Comparison of ENCODE assay signal across 8 cellular contexts in the genomic region with DNA sequence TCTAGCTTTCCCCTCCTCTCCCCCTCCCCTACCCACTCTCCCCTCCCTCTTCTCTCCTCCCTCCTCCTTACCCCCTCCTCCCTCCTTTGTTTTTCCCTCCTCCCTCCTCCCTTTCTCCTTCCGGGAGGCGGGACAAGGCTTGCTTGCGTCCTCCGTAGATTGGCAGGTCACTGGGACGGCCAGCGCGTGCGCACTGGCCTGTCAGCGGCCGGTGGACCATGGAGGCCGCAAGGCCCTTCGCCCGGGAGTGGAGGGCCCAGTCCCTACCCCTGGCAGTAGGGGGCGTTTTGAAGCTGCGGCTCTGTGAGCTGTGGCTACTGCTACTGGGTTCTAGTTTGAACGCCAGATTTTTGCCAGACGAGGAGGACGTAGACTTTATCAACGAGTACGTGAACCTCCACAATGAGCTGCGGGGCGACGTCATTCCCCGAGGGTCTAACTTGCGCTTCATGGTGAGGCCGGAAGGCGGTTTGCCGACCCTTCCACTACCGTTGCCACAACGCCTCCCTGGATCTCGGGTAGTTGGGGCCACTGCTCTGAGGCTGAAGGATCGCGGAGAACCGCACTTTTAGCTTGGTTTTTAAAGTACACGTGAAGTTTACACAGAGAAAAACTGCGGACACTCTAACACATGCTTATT. TPM values are rescaled to one million over a fixed set of nuclear protein-coding genes. Genes with fewer than 3 reads are reported as not detected.
DNase-seq lines count a peak whose midpoint lies in the region; ATAC-seq and TF ChIP-seq lines count a peak whose summit lies in the region.

A gene (plus strand): TSS at position 191 of the 640 bp plus-strand sequence. CDS start 28 bp downstream, at position 219.

- intact Hi-C loops in left ventricle myocardium superior (cut with micrococcal nuclease) (loop anchor here (10.0 kb wide), 1 partner anchor 56 kb away; a partner anchor contains a TSS), prostate gland (cut with DNase I) (loop anchor here (5.0 to 10.0 kb wide), 3 partner anchors 91 to 954 kb away; a partner anchor contains a TSS)

- H3K36me3 ChIP-seq in prostate gland (no peaks in the 10 kb centered on the region), urinary bladder (ENCODE audit: insufficient read depth) (no peaks in the 10 kb centered on the region)

- H3K4me3 ChIP-seq in GM12875 (ENCODE audit: low read depth, low read length) = peak within 1 kb of the TSS; percentile 64
- peak within 1 kb of the TSS; percentile 46 to 52 for H3K4me3 ChIP-seq in prostate gland
- peak within 1 kb of the TSS; percentile 53 for H3K4me3 ChIP-seq in urinary bladder (ENCODE audit: low read depth, low read length)

- no peaks in the 10 kb centered on the region for H3K27me3 ChIP-seq in prostate gland (replicated peaks; ENCODE audit: insufficient read depth)

- peaks cover 4% of the 10 kb centered on the region for H3K27me3 Mint-ChIP-seq in T-helper 1 cell treated with Interleukin-12 subunit alpha and Interleukin-12 subunit beta and Interleukin-4 antibody, amounts not matched to agents 30 μg/mL and 1 μg/mL, for 36 hours (ENCODE audit: low read depth)

- peak; percentile 64 for TF ChIP-seq POLR2A in prostate gland (IDR thresholded peaks at IDR 0.05)

- H3K9me3 Mint-ChIP-seq in T-helper 1 cell treated with Interleukin-12 subunit alpha and Interleukin-12 subunit beta and Interleukin-4 antibody, amounts not matched to agents 30 μg/mL and 1 μg/mL, for 36 hours = no peaks in the 10 kb centered on the region

- H3K4me1 ChIP-seq in prostate gland (replicated peaks) (no peaks in the 10 kb centered on the region), urinary bladder (ENCODE audit: insufficient read depth) (no peaks in the 10 kb centered on the region)

- DNase-seq in NCI-H1436 (lab: John Stamatoyannopoulos, UW) (peak; percentile 96), left ventricle myocardium superior (peak; percentile 97), prostate gland (ENCODE audit: low spot score) (peak; percentile 94)

- TF ChIP-seq CTCF in GM12875 (IDR thresholded peaks at IDR 0.05; ENCODE audit: borderline replicate concordance, insufficient read depth, low read depth, low read length) (peak; percentile 85), prostate gland (IDR thresholded peaks at IDR 0.05) (peak; percentile 21 to 91 (median 82))

- peak within 1 kb of the TSS; percentile 89 for H3K27ac ChIP-seq in angular gyrus (ENCODE audit: low read depth, low read length)
- peak within 1 kb of the TSS; percentile 86 to 91 for H3K27ac ChIP-seq in prostate gland
- H3K27ac ChIP-seq in urinary bladder (ENCODE audit: low read depth) = peak within 1 kb of the TSS; percentile 85

- 19% methylated on average over 36 of the region's 36 CpGs for WGBS in prostate gland
- 2% methylated on average over 36 of the region's 36 CpGs for WGBS in urinary bladder

- ATAC-seq in HG02798 (IDR thresholded peaks at IDR 0.05; ENCODE audit: poor library complexity, unreplicated experiment) (peak; percentile 98), left ventricle myocardium superior (peak; percentile 100)

- H3K27ac Mint-ChIP-seq in T-helper 1 cell treated with Interleukin-12 subunit alpha and Interleukin-12 subunit beta and Interleukin-4 antibody, amounts not matched to agents 30 μg/mL and 1 μg/mL, for 36 hours = peak within 1 kb of the TSS; percentile 90

- peaks cover 2% of the 10 kb centered on the region for H3K36me3 Mint-ChIP-seq in T-helper 1 cell treated with Interleukin-12 subunit alpha and Interleukin-12 subunit beta and Interleukin-4 antibody, amounts not matched to agents 30 μg/mL and 1 μg/mL, for 36 hours (ENCODE audit: low read depth)

- H3K4me3 Mint-ChIP-seq in T-helper 1 cell treated with Interleukin-12 subunit alpha and Interleukin-12 subunit beta and Interleukin-4 antibody, amounts not matched to agents 30 μg/mL and 1 μg/mL, for 36 hours = peak within 1 kb of the TSS; percentile 86

- H3K9me3 ChIP-seq in prostate gland = no peaks in the 10 kb centered on the region

- H3K4me1 Mint-ChIP-seq in T-helper 1 cell treated with Interleukin-12 subunit alpha and Interleukin-12 subunit beta and Interleukin-4 antibody, amounts not matched to agents 30 μg/mL and 1 μg/mL, for 36 hours (ENCODE audit: low read depth) = peaks cover 26% of the 10 kb centered on the region

RNA-seq across cellular contexts. Expression of the gene that starts here (rescaled TPM):
- total RNA-seq in left ventricle myocardium superior (1.3 TPM), prostate gland (1 to 10 TPM; 1.4 to 1.8 TPM), urinary bladder (2.4 TPM)
- polyA plus RNA-seq in urinary bladder = 3.2 TPM

Comparison
In these comparisons a context has a peak if more than half of its experiments do, and no peak if none do; other contexts are left out.
1. Peak in every context shown above with its lines: DNase-seq, ATAC-seq, H3K4me3 ChIP-seq and H3K27ac ChIP-seq.